20 cellular contexts compared by ENCODE assay signal in genomic region chr9:95879591-95879990, GRCh38. TPM values are rescaled to one million over a fixed set of nuclear protein-coding genes. Genes with fewer than 3 reads are reported as not detected.
DNase-seq lines count a peak whose midpoint lies in the region; ATAC-seq and TF ChIP-seq lines count a peak whose summit lies in the region.
"Had no signal": no experiment of that assay in that cellular context is flagged by ENCODE, and none has a peak within 500 bp of the region (broad histone marks: within the 10 kb centered on the region; RNA-seq: fewer than 3 reads in every experiment).

No MANE protein-coding gene starts in this region.

- H3K9ac ChIP-seq in IMR-90 (ENCODE audit: low read depth, low read length): no peak overlapping the region

- H3K56ac ChIP-seq in IMR-90 (ENCODE audit: extremely low read depth, insufficient read depth, low read length): no peak overlapping the region

- CTCF ChIA-PET in CD4-positive, alpha-beta T cell (lab: Charles Lee): no interaction called here
- CTCF ChIA-PET in IMR-90 (lab: Yijun Ruan, JAX): no interaction called here
- CTCF ChIA-PET in activated CD4-positive, alpha-beta memory T cell treated with anti-CD3 and anti-CD28 coated beads, Interleukin-2, amount 10 ng/mL, durations not matched to agents 7 days and 5 days (lab: Charles Lee): interaction anchor here (0.6 kb wide), 1 partner anchor 253 kb away, joined by 3 read pairs; no protein-coding TSS in a partner anchor

- no peak overlapping the region for H2BK120ac ChIP-seq in IMR-90 (ENCODE audit: low read depth, low read length)

- no peak overlapping the region for H2AK9ac ChIP-seq in IMR-90 (replicated peaks; ENCODE audit: low read depth, low read length, poor library complexity)

- H2BK15ac ChIP-seq in IMR-90 (ENCODE audit: low read depth, low read length): no peak overlapping the region

- POLR2A ChIA-PET in CD4-positive, alpha-beta T cell (lab: Charles Lee): no interaction called here
- POLR2A ChIA-PET in IMR-90 (lab: Charles Lee; ENCODE audit: unreplicated experiment): no interaction called here
- POLR2A ChIA-PET in activated CD4-positive, alpha-beta memory T cell treated with anti-CD3 and anti-CD28 coated beads, Interleukin-2, amount 10 ng/mL, durations not matched to agents 7 days and 5 days (lab: Charles Lee): no interaction called here

- no peak overlapping the region; the same call in 1 of the 2 replicates for H3K14ac ChIP-seq in IMR-90 (replicated peaks; ENCODE audit: low read depth, low read length)

- H3K18ac ChIP-seq in IMR-90 (ENCODE audit: low read depth, low read length): no peak overlapping the region; the same call in 1 of the 2 replicates

- H3K27ac Mint-ChIP-seq in CD4-positive, alpha-beta T cell: peak overlapping the region; percentile 68
- H3K27ac Mint-ChIP-seq in nephron: peak overlapping the region; percentile 47 to 70 (median 67)
- no peak overlapping the region for H3K27ac Mint-ChIP-seq in activated CD4-positive, alpha-beta memory T cell treated with anti-CD3 and anti-CD28 coated beads, Interleukin-2, amount 10 ng/mL, durations not matched to agents 7 days and 5 days
- H3K27ac Mint-ChIP-seq: H9, naive B cell had no signal

- H2AFZ ChIP-seq in IMR-90 (replicated peaks; ENCODE audit: low read length, poor library complexity): no peak overlapping the region

- H3K27ac ChIP-seq in CD4-positive, alpha-beta T cell (ENCODE audit: low read depth, low read length): no peak overlapping the region
- H3K27ac ChIP-seq in IMR-90 (ENCODE audit: insufficient read depth, low read length) (peak overlapping the region; percentile 13; the same call in 1 of the 2 replicates), brain microvascular endothelial cell (peak overlapping the region; percentile 85)
- H3K27ac ChIP-seq: upper lobe of right lung had no signal

- H2BK5ac ChIP-seq in IMR-90 (ENCODE audit: low read depth, low read length, poor library complexity, severe bottlenecking): peak overlapping the region; percentile 38

- no peak for DNase-seq in CD4-positive, alpha-beta T cell
- no peak for DNase-seq in IMR-90
- no peak for DNase-seq in brain microvascular endothelial cell
- DNase-seq in activated CD4-positive, alpha-beta memory T cell treated with anti-CD3 and anti-CD28 coated beads, Interleukin-2, amount 10 ng/mL, durations not matched to agents 7 days and 5 days: no peak
- DNase-seq in NCI-H1092 (lab: John Stamatoyannopoulos, UW): no peak
- DNase-seq in putamen (ENCODE audit: low spot score): no peak
- DNase-seq: activated effector memory CD4-positive, alpha-beta T cell treated with anti-CD3 and anti-CD28 coated beads, Interleukin-2, amount 50 U/mL, for 16 hours; anterior cingulate cortex; DND-41; H9; kidney; naive B cell; NCI-H2081 treated with DMSO at 0.1 percent for 48 hours; posterior cingulate gyrus; stimulated activated CD4-positive, alpha-beta T cell treated with anti-CD3 and anti-CD28 coated beads, Interleukin-4, amount 100 ng/mL, for 1 hour; T1000; upper lobe of right lung had no signal

- H3K27me3 Mint-ChIP-seq in CD4-positive, alpha-beta T cell: no peaks in the 10 kb centered on the region
- no peaks in the 10 kb centered on the region for H3K27me3 Mint-ChIP-seq in nephron (ENCODE audit: low read depth)
- H3K27me3 Mint-ChIP-seq in activated CD4-positive, alpha-beta memory T cell treated with anti-CD3 and anti-CD28 coated beads, Interleukin-2, amount 10 ng/mL, durations not matched to agents 7 days and 5 days: no peaks in the 10 kb centered on the region
- H3K27me3 Mint-ChIP-seq: naive B cell had no signal

- no TSS peak for BruUV-seq in IMR-90 (replicated peaks; lab: Mats Ljungman, UMichigan)

- no peak for ATAC-seq in CD4-positive, alpha-beta T cell (ENCODE audit: poor library complexity)
- ATAC-seq in IMR-90 (ENCODE audit: low read depth): no peak
- ATAC-seq in HG02981 (IDR thresholded peaks at IDR 0.05; ENCODE audit: unreplicated experiment): no peak
- ATAC-seq: gastroesophageal sphincter, upper lobe of right lung had no signal

- in situ Hi-C loops in IMR-90 (cut with MboI; ENCODE audit: low sequenced_read_pairs) (loop anchor here (10.0 kb wide), 1 partner anchor 365 kb away; the partner anchor contains the start of gene PTCH1), brain microvascular endothelial cell (cut with HindIII; ENCODE audit: low pct_ligation_motif_present, low sequenced_read_pairs) (no loop called here)

- TF ChIP-seq CTCF in CD4-positive, alpha-beta T cell (IDR thresholded peaks at IDR 0.05): no peak
- TF ChIP-seq CTCF in IMR-90 (conservative IDR thresholded peaks at IDR 0.05; ENCODE audit: low read depth, low read length) (no peak), brain microvascular endothelial cell (IDR thresholded peaks at IDR 0.05; ENCODE audit: low read depth, low read length, missing control alignments) (no peak), nephron (IDR thresholded peaks at IDR 0.05; ENCODE audit: unreplicated experiment in 3 of 3) (no peak)

- peaks cover 4% of the 10 kb centered on the region for H3K9me1 ChIP-seq in IMR-90 (ENCODE audit: insufficient read depth, low read length)

- dilution Hi-C loops in IMR-90 (cut with HindIII; ENCODE audit: low sequenced_read_pairs, unreplicated experiment): no loop called here

- no peak overlapping the region for H2AK5ac ChIP-seq in IMR-90 (ENCODE audit: low read depth, low read length)

- no peak overlapping the region for H4K91ac ChIP-seq in IMR-90 (ENCODE audit: insufficient read depth, low read depth, low read length)

- H3K36me3 Mint-ChIP-seq in CD4-positive, alpha-beta T cell (ENCODE audit: low read depth): peaks cover 43% of the 10 kb centered on the region
- peaks cover 29% of the 10 kb centered on the region for H3K36me3 Mint-ChIP-seq in nephron (ENCODE audit: low read depth)
- peaks cover 36% of the 10 kb centered on the region for H3K36me3 Mint-ChIP-seq in activated CD4-positive, alpha-beta memory T cell treated with anti-CD3 and anti-CD28 coated beads, Interleukin-2, amount 10 ng/mL, durations not matched to agents 7 days and 5 days (ENCODE audit: low read depth)

- intact Hi-C loops in CD4-positive, alpha-beta T cell (cut with DNase I, micrococcal nuclease): loop anchor here (5.0 to 10.0 kb wide), 4 partner anchors 135 to 565 kb away; partner anchors contain the start of gene FANCC (in 1 of the 2)
- intact Hi-C loops in IMR-90 (cut with micrococcal nuclease): loop anchor here (5.0 kb wide), 3 partner anchors 107 to 562 kb away; partner anchors contain the start of gene FANCC

- no peak overlapping the region for H4K8ac ChIP-seq in IMR-90 (ENCODE audit: low read depth in 2 of 2, low read length in 2 of 2)

- peak overlapping the region; percentile 59; the same call in 1 of the 2 replicates for H3K23ac ChIP-seq in IMR-90 (ENCODE audit: low read depth, low read length)

- H3K4ac ChIP-seq in IMR-90 (ENCODE audit: low read depth, low read length): no peak overlapping the region

- H3K36me3 ChIP-seq in IMR-90 (ENCODE audit: control insufficient read depth, insufficient read depth, low read length) (peaks cover 10% of the 10 kb centered on the region), brain microvascular endothelial cell (replicated peaks) (peaks cover 6% of the 10 kb centered on the region)
- H3K36me3 ChIP-seq: upper lobe of right lung had no signal

- no peaks in the 10 kb centered on the region for H3K9me3 Mint-ChIP-seq in CD4-positive, alpha-beta T cell
- no peaks in the 10 kb centered on the region for H3K9me3 Mint-ChIP-seq in nephron
- peaks cover 4% of the 10 kb centered on the region for H3K9me3 Mint-ChIP-seq in activated CD4-positive, alpha-beta memory T cell treated with anti-CD3 and anti-CD28 coated beads, Interleukin-2, amount 10 ng/mL, durations not matched to agents 7 days and 5 days
- H3K9me3 Mint-ChIP-seq: H9, naive B cell had no signal

- peaks cover 19 to 35% of the 10 kb centered on the region in 2 experiments for H3K79me1 ChIP-seq in IMR-90 (ENCODE audit: low read depth in 1 of 2, low read length in 2 of 2)

- no peaks in the 10 kb centered on the region for H3K9me3 ChIP-seq in CD4-positive, alpha-beta T cell (ENCODE audit: control insufficient read depth, low read length)
- H3K9me3 ChIP-seq in IMR-90 (ENCODE audit: control insufficient read depth, insufficient read depth, low read length): no peaks in the 10 kb centered on the region
- H3K9me3 ChIP-seq: gastroesophageal sphincter, upper lobe of right lung had no signal

- H3K4me3 Mint-ChIP-seq in CD4-positive, alpha-beta T cell: peak overlapping the region; percentile 21
- peak overlapping the region in 2 of 3 experiments; percentile 44 to 57 for H3K4me3 Mint-ChIP-seq in nephron
- H3K4me3 Mint-ChIP-seq in activated CD4-positive, alpha-beta memory T cell treated with anti-CD3 and anti-CD28 coated beads, Interleukin-2, amount 10 ng/mL, durations not matched to agents 7 days and 5 days: no peak overlapping the region
- H3K4me3 Mint-ChIP-seq: H9 had no signal

- TF ChIP-seq POLR2A in IMR-90 (IDR thresholded peaks at IDR 0.05; ENCODE audit: low read depth, low read length): no peak

- H3K4me3 ChIP-seq in IMR-90 (ENCODE audit: insufficient read depth, low read depth, low read length) (no peak overlapping the region), brain microvascular endothelial cell (ENCODE audit: low read depth, low read length) (no peak overlapping the region)
- H3K4me3 ChIP-seq: gastroesophageal sphincter, upper lobe of right lung had no signal

- H4K20me1 ChIP-seq in IMR-90 (ENCODE audit: insufficient read depth, low read length): peaks cover 9% of the 10 kb centered on the region; the same call in 1 of the 2 replicates

- H2BK20ac ChIP-seq in IMR-90 (ENCODE audit: low read depth, low read length): no peak overlapping the region

- no peak overlapping the region for H4K5ac ChIP-seq in IMR-90 (ENCODE audit: low read depth, low read length)

- H3K27me3 ChIP-seq in CD4-positive, alpha-beta T cell (ENCODE audit: control insufficient read depth, insufficient read depth, low read length): no peaks in the 10 kb centered on the region
- H3K27me3 ChIP-seq in IMR-90 (ENCODE audit: control insufficient read depth, insufficient read depth, low read length) (no peaks in the 10 kb centered on the region), brain microvascular endothelial cell (replicated peaks) (no peaks in the 10 kb centered on the region)
- H3K27me3 ChIP-seq: gastroesophageal sphincter, upper lobe of right lung had no signal

- H3K4me1 Mint-ChIP-seq in CD4-positive, alpha-beta T cell (ENCODE audit: low read depth): peaks cover 62% of the 10 kb centered on the region
- peaks cover 16% of the 10 kb centered on the region for H3K4me1 Mint-ChIP-seq in nephron
- H3K4me1 Mint-ChIP-seq in activated CD4-positive, alpha-beta memory T cell treated with anti-CD3 and anti-CD28 coated beads, Interleukin-2, amount 10 ng/mL, durations not matched to agents 7 days and 5 days: peaks cover 18% of the 10 kb centered on the region

- no peak for TF ChIP-seq RAD21 in IMR-90 (IDR thresholded peaks at IDR 0.05; ENCODE audit: low read length)

- H3K4me1 ChIP-seq in IMR-90 (ENCODE audit: control insufficient read depth, insufficient read depth, low read length): no peaks in the 10 kb centered on the region; the same call in 1 of the 2 replicates

- peak overlapping the region; percentile 38; the same call in 1 of the 2 replicates for H3K4me2 ChIP-seq in IMR-90 (ENCODE audit: low read depth, low read length)

RNA-seq across cellular contexts. Expression of gene ERCC6L2, which starts 4.1 kb away (rescaled TPM):
- total RNA-seq in CD4-positive, alpha-beta T cell: 10 to 100 TPM; 30.8 to 31.3 TPM
- total RNA-seq in IMR-90 (2012; rRNA removed): 67.6 and 83.3 TPM in 2 replicates
- 12.1 and 13.0 TPM in 2 replicates for polyA plus RNA-seq in IMR-90 (2012; rRNA removed)
- polyA plus RNA-seq in IMR-90 (2012; cell fraction: cytosol; rRNA removed): 2.5 and 2.6 TPM in 2 replicates
- polyA plus RNA-seq in IMR-90 (2012; cell fraction: nucleus; rRNA removed; ENCODE audit: low replicate concordance): 3.7 and 19.2 TPM in 2 replicates
- 10 to 100 TPM; 27.7 to 28.5 TPM for total RNA-seq in activated CD4-positive, alpha-beta memory T cell treated with anti-CD3 and anti-CD28 coated beads, Interleukin-2, amount 10 ng/mL, durations not matched to agents 7 days and 5 days
